1 cellular context compared by ENCODE assay signal in the genomic region with DNA sequence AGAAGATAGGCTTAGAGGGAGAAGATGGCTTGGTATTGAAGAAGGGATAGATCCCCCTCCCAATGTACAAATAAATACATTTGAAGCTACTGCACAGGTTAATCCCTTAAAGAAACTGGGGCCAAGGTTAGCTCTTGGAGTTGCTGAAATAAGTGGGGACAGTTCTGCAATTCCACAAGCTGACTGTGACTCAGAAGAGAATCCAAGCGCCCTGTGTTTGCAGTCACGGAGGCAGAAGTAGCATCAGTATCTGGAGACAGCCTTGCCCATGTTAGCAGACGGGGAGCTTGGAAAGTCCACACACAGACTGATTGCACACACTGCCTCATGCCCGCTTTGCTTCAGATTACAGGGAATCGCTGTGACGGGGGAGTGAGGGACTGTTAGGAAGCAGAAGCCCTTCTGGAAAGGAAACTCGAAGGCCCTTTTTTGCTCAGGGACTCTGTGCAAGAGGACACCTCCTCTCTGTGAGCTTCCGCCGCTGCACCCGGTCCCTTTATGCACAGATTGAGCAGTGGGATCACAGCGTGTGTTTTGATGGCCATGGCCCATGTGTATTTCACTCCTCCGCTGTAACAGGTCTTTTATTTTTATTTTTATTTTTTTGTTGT.
TF ChIP-seq lines count a peak whose summit lies in the region.

No MANE protein-coding gene starts in this region.

TF ChIP-seq in IMR-90, 13 proteins besides CTCF, POLR2A, EP300 and RAD21:
- no peak for TF ChIP-seq NFE2L2 (IDR thresholded peaks at IDR 0.05; ENCODE audit: low read depth, low read length)
- no peak for TF ChIP-seq MAZ (IDR thresholded peaks at IDR 0.05; ENCODE audit: borderline replicate concordance, low read depth, low read length)
- TF ChIP-seq, protein P1, sequence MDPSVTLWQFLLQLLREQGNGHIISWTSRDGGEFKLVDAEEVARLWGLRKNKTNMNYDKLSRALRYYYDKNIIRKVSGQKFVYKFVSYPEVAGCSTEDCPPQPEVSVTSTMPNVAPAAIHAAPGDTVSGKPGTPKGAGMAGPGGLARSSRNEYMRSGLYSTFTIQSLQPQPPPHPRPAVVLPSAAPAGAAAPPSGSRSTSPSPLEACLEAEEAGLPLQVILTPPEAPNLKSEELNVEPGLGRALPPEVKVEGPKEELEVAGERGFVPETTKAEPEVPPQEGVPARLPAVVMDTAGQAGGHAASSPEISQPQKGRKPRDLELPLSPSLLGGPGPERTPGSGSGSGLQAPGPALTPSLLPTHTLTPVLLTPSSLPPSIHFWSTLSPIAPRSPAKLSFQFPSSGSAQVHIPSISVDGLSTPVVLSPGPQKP (IDR thresholded peaks at IDR 0.05; ENCODE audit: borderline replicate concordance, low read depth, low read length) = no peak
- no peak for TF ChIP-seq MXI1 (IDR thresholded peaks at IDR 0.05; ENCODE audit: borderline replicate concordance, low read depth, low read length)
